Comparison of ENCODE assay signal across 36 cellular contexts in the genomic region with DNA sequence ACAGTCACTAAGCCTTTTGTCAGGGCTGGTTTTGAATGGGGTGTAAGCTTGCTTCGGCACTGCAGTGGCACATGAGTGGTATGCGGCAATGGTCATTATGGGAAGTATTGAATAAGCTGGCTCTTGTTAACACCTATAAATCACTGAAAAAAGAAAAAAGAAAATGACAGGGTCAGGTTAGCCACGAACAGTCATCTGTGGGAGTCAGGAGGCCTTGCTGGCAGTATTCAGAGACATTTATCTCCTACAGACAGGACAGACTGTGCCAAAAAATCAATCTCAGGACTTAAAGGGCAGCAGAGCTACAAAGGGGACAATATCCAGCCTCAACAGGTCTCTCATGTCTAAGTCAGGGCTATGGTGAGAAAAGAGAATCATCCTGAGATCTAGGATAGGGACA.
"Had no signal": no experiment of that assay in that cellular context is flagged by ENCODE, and none has a peak within 500 bp of the region (broad histone marks: within the 10 kb centered on the region; RNA-seq: fewer than 3 reads in every experiment).

No MANE protein-coding gene starts in this region.

- H3K9me3 ChIP-seq: MG63 had no signal

- DNase-seq: activated B cell treated with CpG ODN at 0.5 μM for 24 hours; activated CD4-positive, alpha-beta memory T cell treated with anti-CD3 and anti-CD28 coated beads for 36 hours; activated CD4-positive, alpha-beta T cell treated with anti-CD3 and anti-CD28 coated beads for 4 hours; activated CD4-positive, alpha-beta T cell treated with anti-CD3 and anti-CD28 coated beads, Interleukin-2, amount 50 U/mL, for 1 hour; activated CD4-positive, CD25-positive, alpha-beta regulatory T cell treated with anti-CD3 and anti-CD28 coated beads, Interleukin-2, amount 50 U/mL, for 72 hours; activated gamma-delta T cell; activated naive CD4-positive, alpha-beta T cell treated with Interleukin-2 at 50 U/mL for 16 hours; activated naive CD8-positive, alpha-beta T cell treated with anti-CD3 and anti-CD28 coated beads, Interleukin-2, amount 10 ng/mL, durations not matched to agents 7 days and 5 days; activated T-cell treated with anti-CD3 and anti-CD28 coated beads, Interleukin-2, amount 50 U/mL, for 24 hours; brain microvascular endothelial cell; Kasumi-1; KG1; MG63; MV-4-11; NCI-H1092; NCI-H1417; NCI-H146; NCI-H187; NCI-H2029 treated with DMSO at 0.1 percent for 48 hours; NCI-H2107; NCI-H2171; NCI-H510A; NCI-H526; NCI-H748 treated with DMSO at 0.1 percent for 48 hours; NK-92 treated with Interleukin-12 subunit alpha and Interleukin-12 subunit beta, amount 100 ng/mL, for 24 hours; PC-9; SW 1271; T-helper 1 cell; T-helper 2 cell; T-helper 9 cell had no signal

- H3K27me3 ChIP-seq: brain microvascular endothelial cell, MG63 had no signal

- H3K4me3 ChIP-seq: MG63, PC-9 had no signal

- FAIRE-seq: RCC 7860 had no signal

- ATAC-seq: Right ventricle myocardium inferior had no signal

- H3K9me3 Mint-ChIP-seq: activated B cell treated with CpG ODN at 0.5 μM for 24 hours; activated CD4-positive, alpha-beta memory T cell treated with anti-CD3 and anti-CD28 coated beads for 36 hours; activated naive CD4-positive, alpha-beta T cell treated with anti-CD3 and anti-CD28 coated beads, Interleukin-2, amount 50 U/mL, for 24 hours; activated naive CD8-positive, alpha-beta T cell treated with anti-CD3 and anti-CD28 coated beads, Interleukin-2, amount 10 ng/mL, durations not matched to agents 7 days and 5 days; activated T-cell treated with anti-CD3 and anti-CD28 coated beads, Interleukin-2, amount 50 U/mL, for 24 hours; activated T-helper 2 cell treated with anti-CD3 and anti-CD28 coated beads, Interferon-gamma antibody, Interleukin-2, Interleukin-4, amounts not matched to agents 10 μg/mL and 5 μg/mL and 100 μg/mL, durations not matched to agents 14 hours and 24 hours and 36 hours had no signal

- H3K27ac ChIP-seq: brain microvascular endothelial cell, PC-9, RWPE1, VCaP had no signal

- H3K36me3 ChIP-seq: brain microvascular endothelial cell, MG63 had no signal

- H3K4me3 Mint-ChIP-seq: activated B cell treated with CpG ODN at 0.5 μM for 24 hours; activated CD4-positive, alpha-beta memory T cell treated with anti-CD3 and anti-CD28 coated beads for 36 hours; activated naive CD4-positive, alpha-beta T cell treated with anti-CD3 and anti-CD28 coated beads, Interleukin-2, amount 50 U/mL, for 24 hours; activated naive CD8-positive, alpha-beta T cell treated with anti-CD3 and anti-CD28 coated beads, Interleukin-2, amount 10 ng/mL, durations not matched to agents 7 days and 5 days; activated T-cell treated with anti-CD3 and anti-CD28 coated beads, Interleukin-2, amount 50 U/mL, for 24 hours had no signal

- H3K4me1 Mint-ChIP-seq: activated B cell treated with CpG ODN at 0.5 μM for 24 hours; activated naive CD4-positive, alpha-beta T cell treated with anti-CD3 and anti-CD28 coated beads, Interleukin-2, amount 50 U/mL, for 24 hours; activated naive CD8-positive, alpha-beta T cell treated with anti-CD3 and anti-CD28 coated beads, Interleukin-2, amount 10 ng/mL, durations not matched to agents 7 days and 5 days had no signal

- H3K27me3 Mint-ChIP-seq: activated B cell treated with CpG ODN at 0.5 μM for 24 hours; activated CD4-positive, alpha-beta memory T cell treated with anti-CD3 and anti-CD28 coated beads for 36 hours; activated naive CD8-positive, alpha-beta T cell treated with anti-CD3 and anti-CD28 coated beads, Interleukin-2, amount 10 ng/mL, durations not matched to agents 7 days and 5 days; activated T-cell treated with anti-CD3 and anti-CD28 coated beads, Interleukin-2, amount 50 U/mL, for 24 hours had no signal

- H3K36me3 Mint-ChIP-seq: activated CD4-positive, alpha-beta memory T cell treated with anti-CD3 and anti-CD28 coated beads for 36 hours; activated naive CD4-positive, alpha-beta T cell treated with anti-CD3 and anti-CD28 coated beads, Interleukin-2, amount 50 U/mL, for 24 hours had no signal

- H3K27ac Mint-ChIP-seq: activated B cell treated with CpG ODN at 0.5 μM for 24 hours; activated CD4-positive, alpha-beta memory T cell treated with anti-CD3 and anti-CD28 coated beads for 36 hours; activated naive CD4-positive, alpha-beta T cell treated with anti-CD3 and anti-CD28 coated beads, Interleukin-2, amount 50 U/mL, for 24 hours; activated naive CD8-positive, alpha-beta T cell treated with anti-CD3 and anti-CD28 coated beads, Interleukin-2, amount 10 ng/mL, durations not matched to agents 7 days and 5 days; activated T-cell treated with anti-CD3 and anti-CD28 coated beads, Interleukin-2, amount 50 U/mL, for 24 hours; activated T-helper 2 cell treated with anti-CD3 and anti-CD28 coated beads, Interferon-gamma antibody, Interleukin-2, Interleukin-4, amounts not matched to agents 10 μg/mL and 5 μg/mL and 100 μg/mL, durations not matched to agents 14 hours and 24 hours and 36 hours had no signal
